16 cellular contexts compared by ENCODE assay signal in the genomic region with DNA sequence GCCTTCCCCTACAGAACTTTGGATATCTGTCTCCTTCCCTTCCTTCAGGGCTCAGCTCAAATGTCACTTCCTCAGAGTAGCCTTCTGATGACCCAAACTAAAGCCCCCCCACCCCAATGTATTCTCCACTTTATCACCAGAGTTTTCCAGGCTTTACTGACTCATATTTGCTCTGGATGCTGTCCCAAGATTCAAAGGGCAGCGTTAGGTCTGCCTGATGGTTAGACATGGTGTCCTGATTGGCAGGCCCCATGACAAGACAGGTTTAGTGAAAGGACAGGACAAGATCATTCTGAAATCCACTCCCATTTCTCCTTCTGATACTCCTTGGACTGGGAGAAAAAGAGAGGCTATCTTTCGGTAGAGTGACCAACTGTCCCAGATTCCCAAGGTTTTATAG. TPM values are rescaled to one million over a fixed set of nuclear protein-coding genes. Genes with fewer than 3 reads are reported as not detected.
DNase-seq lines count a peak whose midpoint lies in the region; ATAC-seq and TF ChIP-seq lines count a peak whose summit lies in the region.
"Had no signal": no experiment of that assay in that cellular context is flagged by ENCODE, and none has a peak within 500 bp of the region (broad histone marks: within the 10 kb centered on the region; RNA-seq: fewer than 3 reads in every experiment).

No MANE protein-coding gene starts in this region.

- H4K20me1 ChIP-seq in hepatocyte (ENCODE audit: insufficient read depth, poor library complexity, severe bottlenecking) = no peaks in the 10 kb centered on the region

- no peak for ATAC-seq in activated T-cell treated with anti-CD3 and anti-CD28 coated beads, Interleukin-2, amount 50 U/mL, for 72 hours (replicated peaks in 1 of 2)
- ATAC-seq in mucosa of descending colon (peak; percentile 23), GM21447 (IDR thresholded peaks at IDR 0.05; ENCODE audit: unreplicated experiment) (no peak), HG03457 (IDR thresholded peaks at IDR 0.05; ENCODE audit: unreplicated experiment) (no peak), HG02642 (IDR thresholded peaks at IDR 0.05; ENCODE audit: poor library complexity, unreplicated experiment) (no peak)

- H2AFZ ChIP-seq in hepatocyte = no peak overlapping the region
- H2AFZ ChIP-seq: GM23338 had no signal

- H3K9me3 ChIP-seq in hepatocyte (ENCODE audit: low read depth) = no peaks in the 10 kb centered on the region
- H3K9me3 ChIP-seq in mucosa of descending colon = no peaks in the 10 kb centered on the region

- H3K4me1 Mint-ChIP-seq in activated T-cell treated with anti-CD3 and anti-CD28 coated beads, Interleukin-2, amount 50 U/mL, for 72 hours (ENCODE audit: low read depth) = no peaks in the 10 kb centered on the region
- H3K4me1 Mint-ChIP-seq in activated T-cell treated with anti-CD3 and anti-CD28 coated beads, Interleukin-2, amount 50 U/mL, for 24 hours (ENCODE audit: low read depth) = no peaks in the 10 kb centered on the region

- H3K9me2 ChIP-seq in hepatocyte (replicated peaks; ENCODE audit: insufficient read depth) = no peaks in the 10 kb centered on the region

- H3K4me3 ChIP-seq in hepatocyte = no peak overlapping the region
- no peak overlapping the region for H3K4me3 ChIP-seq in mucosa of descending colon
- H3K4me3 ChIP-seq: GM12878, GM23338 had no signal

- intact Hi-C loops in mucosa of descending colon (cut with DNase I, micrococcal nuclease) = loop anchor here in 1 of 2 donors (1.0 kb wide), 1 partner anchor 78 kb away; no protein-coding TSS in a partner anchor

- H3K27ac Mint-ChIP-seq in activated T-cell treated with anti-CD3 and anti-CD28 coated beads, Interleukin-2, amount 50 U/mL, for 72 hours = peak overlapping the region; percentile 17
- no peak overlapping the region for H3K27ac Mint-ChIP-seq in activated T-cell treated with anti-CD3 and anti-CD28 coated beads, Interleukin-2, amount 50 U/mL, for 24 hours
- H3K27ac Mint-ChIP-seq: B cell; CD4-positive, alpha-beta T cell; GM23338; H9 had no signal

- no peaks in the 10 kb centered on the region for H3K36me3 ChIP-seq in hepatocyte (replicated peaks; ENCODE audit: insufficient read depth, low read depth)
- no peaks in the 10 kb centered on the region for H3K36me3 ChIP-seq in mucosa of descending colon (ENCODE audit: low read depth)

- no peak for DNase-seq in activated T-cell treated with anti-CD3 and anti-CD28 coated beads, Interleukin-2, amount 50 U/mL, for 72 hours
- no peak for DNase-seq in activated T-cell treated with anti-CD3 and anti-CD28 coated beads, Interleukin-2, amount 50 U/mL, for 24 hours
- DNase-seq in hepatocyte (ENCODE audit: low spot score) = no peak
- DNase-seq in mucosa of descending colon = no peak
- DNase-seq in effector CD4-positive, alpha-beta T cell = no peak
- DNase-seq: C1 segment of cervical spinal cord; CD4-positive, alpha-beta T cell; DMS 273 treated with DMSO at 0.1 percent for 48 hours; H9 had no signal

- WGBS in hepatocyte (ENCODE audit: low lambda C conversion rate, missing lambda C conversion rate) = 93% methylated on average over 2 of the region's 2 CpGs

- no peak for TF ChIP-seq CTCF in hepatocyte (IDR thresholded peaks at IDR 0.05; ENCODE audit: poor library complexity)
- TF ChIP-seq CTCF in mucosa of descending colon (IDR thresholded peaks at IDR 0.05) = no peak

- H3K79me2 ChIP-seq in hepatocyte = no peaks in the 10 kb centered on the region

- H3K4me2 ChIP-seq in hepatocyte = no peak overlapping the region
- H3K4me2 ChIP-seq: GM23338 had no signal

- peak overlapping the region; percentile 19 for H3K27ac ChIP-seq in hepatocyte
- H3K27ac ChIP-seq: 22Rv1 had no signal

- peaks cover 6% of the 10 kb centered on the region for H3K27me3 Mint-ChIP-seq in activated T-cell treated with anti-CD3 and anti-CD28 coated beads, Interleukin-2, amount 50 U/mL, for 72 hours (ENCODE audit: low read depth)
- H3K27me3 Mint-ChIP-seq in activated T-cell treated with anti-CD3 and anti-CD28 coated beads, Interleukin-2, amount 50 U/mL, for 24 hours = peaks cover 5% of the 10 kb centered on the region
- H3K27me3 Mint-ChIP-seq: B cell; CD4-positive, alpha-beta T cell had no signal

- H3K4me1 ChIP-seq in hepatocyte (ENCODE audit: insufficient read depth) (no peaks in the 10 kb centered on the region), mucosa of descending colon (ENCODE audit: low read depth) (no peaks in the 10 kb centered on the region)

- H3K9me3 Mint-ChIP-seq in activated T-cell treated with anti-CD3 and anti-CD28 coated beads, Interleukin-2, amount 50 U/mL, for 72 hours = peaks cover 0 to 2% of the 10 kb centered on the region in 2 donors
- H3K9me3 Mint-ChIP-seq in activated T-cell treated with anti-CD3 and anti-CD28 coated beads, Interleukin-2, amount 50 U/mL, for 24 hours = no peaks in the 10 kb centered on the region
- H3K9me3 Mint-ChIP-seq: CD4-positive, alpha-beta T cell; GM23338; H9 had no signal

- H3K36me3 Mint-ChIP-seq in activated T-cell treated with anti-CD3 and anti-CD28 coated beads, Interleukin-2, amount 50 U/mL, for 72 hours (ENCODE audit: insufficient read depth in 2 of 2) = no peaks in the 10 kb centered on the region
- H3K36me3 Mint-ChIP-seq in activated T-cell treated with anti-CD3 and anti-CD28 coated beads, Interleukin-2, amount 50 U/mL, for 24 hours (ENCODE audit: low read depth) = no peaks in the 10 kb centered on the region

- no peak overlapping the region for H3K4me3 Mint-ChIP-seq in activated T-cell treated with anti-CD3 and anti-CD28 coated beads, Interleukin-2, amount 50 U/mL, for 72 hours
- H3K4me3 Mint-ChIP-seq in activated T-cell treated with anti-CD3 and anti-CD28 coated beads, Interleukin-2, amount 50 U/mL, for 24 hours = no peak overlapping the region
- H3K4me3 Mint-ChIP-seq: B cell; CD4-positive, alpha-beta T cell; GM23338; H9 had no signal

- H3K27me3 ChIP-seq in hepatocyte = no peaks in the 10 kb centered on the region

RNA-seq across cellular contexts. Expression of a gene that starts 22.6 kb away (rescaled TPM):
- 10 to 100 TPM; 32.3 to 43.8 TPM for total RNA-seq in activated T-cell treated with anti-CD3 and anti-CD28 coated beads, Interleukin-2, amount 50 U/mL, for 72 hours
- total RNA-seq in hepatocyte (7.0 and 7.7 TPM in 2 replicates), mucosa of descending colon (10 to 100 TPM; 17.5 to 29.7 (median 25.7) TPM)
- polyA plus RNA-seq in hepatocyte = 14.8 and 17.6 TPM in 2 replicates

RNA-seq across cellular contexts. Expression of a gene that starts 41.6 kb away (rescaled TPM):
- total RNA-seq in activated T-cell treated with anti-CD3 and anti-CD28 coated beads, Interleukin-2, amount 50 U/mL, for 72 hours = 10 to 100 TPM; 21.6 to 21.8 TPM
- 38.1 and 41.9 TPM in 2 replicates for total RNA-seq in hepatocyte
- 19.5 and 21.0 TPM in 2 replicates for polyA plus RNA-seq in hepatocyte
- total RNA-seq in mucosa of descending colon = 10 to 100 TPM; 20.4 to 31.6 (median 30.4) TPM
